1 cellular context compared by ENCODE assay signal in genomic region chr2:54557601-54558187, GRCh38.
TF ChIP-seq lines count a peak whose summit lies in the region.

No MANE protein-coding gene starts in this region.

TF ChIP-seq in HepG2, 621 proteins besides CTCF, POLR2A, EP300 and RAD21 (continued from another document and continues in another):
- peak; percentile 58; the same call in 1 of the 2 replicates for TF ChIP-seq SIN3A (IDR thresholded peaks at IDR 0.05; ENCODE audit: borderline replicate concordance, low read depth, low read length)
- TF ChIP-seq ZNF619 (CRISPR knock-in tag; IDR thresholded peaks at IDR 0.05) = no peak
- TF ChIP-seq ZNF609 (CRISPR knock-in tag; IDR thresholded peaks at IDR 0.05; ENCODE audit: borderline replicate concordance) = peak; percentile 73
- no peak for TF ChIP-seq ZNF746 (CRISPR knock-in tag; IDR thresholded peaks at IDR 0.05)
- no peak; the same call in 1 of the 2 replicates for TF ChIP-seq ARNTL (CRISPR knock-in tag; IDR thresholded peaks at IDR 0.05)
- TF ChIP-seq RCOR2 (CRISPR knock-in tag; IDR thresholded peaks at IDR 0.05) = 0 out of 2 replicates have a peak, but pooled peaks have one; percentile 51
- peak; percentile 71 for TF ChIP-seq ZBTB20 (CRISPR knock-in tag; IDR thresholded peaks at IDR 0.05; ENCODE audit: borderline replicate concordance, low read depth)
- TF ChIP-seq HNRNPK (IDR thresholded peaks at IDR 0.05; ENCODE audit: low read depth, low read length, poor library complexity, severe bottlenecking) = peak; percentile 54
- no peak for TF ChIP-seq GPBP1L1 (CRISPR knock-in tag; IDR thresholded peaks at IDR 0.05)
- no peak for TF ChIP-seq ZNF562 (CRISPR knock-in tag; IDR thresholded peaks at IDR 0.05; ENCODE audit: borderline replicate concordance)
- peak; percentile 24; the same call in 1 of the 2 replicates for TF ChIP-seq ZKSCAN5 (CRISPR knock-in tag; IDR thresholded peaks at IDR 0.05)
- TF ChIP-seq NFIB (CRISPR knock-in tag; IDR thresholded peaks at IDR 0.05; ENCODE audit: borderline replicate concordance) = no peak
- TF ChIP-seq KIAA2018 (CRISPR knock-in tag; IDR thresholded peaks at IDR 0.05; ENCODE audit: borderline replicate concordance) = no peak
- TF ChIP-seq PATZ1 (CRISPR knock-in tag; IDR thresholded peaks at IDR 0.05) = no peak
- no peak for TF ChIP-seq MTA3 (CRISPR knock-in tag; IDR thresholded peaks at IDR 0.05)
- 0 out of 2 replicates have a peak, but pooled peaks have one; percentile 39 for TF ChIP-seq RELA (CRISPR knock-in tag; IDR thresholded peaks at IDR 0.05)
- TF ChIP-seq SCMH1 (CRISPR knock-in tag; IDR thresholded peaks at IDR 0.05; ENCODE audit: borderline replicate concordance) = no peak
- no peak for TF ChIP-seq NONO (IDR thresholded peaks at IDR 0.05)
- peak; percentile 30; the same call in 1 of the 2 replicates for TF ChIP-seq NONO (CRISPR knock-in tag; conservative IDR thresholded peaks at IDR 0.05)
- peak; percentile 66 for TF ChIP-seq ZNF557 (CRISPR knock-in tag; IDR thresholded peaks at IDR 0.05)
- TF ChIP-seq HOXA7 (CRISPR knock-in tag; IDR thresholded peaks at IDR 0.05) = no peak
- no peak; the same call in 1 of the 2 replicates for TF ChIP-seq ARID3A (IDR thresholded peaks at IDR 0.05; ENCODE audit: low read depth, low read length)
- no peak for TF ChIP-seq HCFC1 (IDR thresholded peaks at IDR 0.05; ENCODE audit: low read depth, low read length)
- no peak for TF ChIP-seq HNRNPH1 (optimal IDR thresholded peaks at IDR 0.05; ENCODE audit: low read depth, low read length)
- TF ChIP-seq JUNB (CRISPR knock-in tag; IDR thresholded peaks at IDR 0.05; ENCODE audit: borderline replicate concordance) = no peak
- TF ChIP-seq CBX5 (CRISPR knock-in tag; IDR thresholded peaks at IDR 0.05; ENCODE audit: borderline replicate concordance) = peak; percentile 72; the same call in 1 of the 2 replicates
- TF ChIP-seq SMC3 (IDR thresholded peaks at IDR 0.05; ENCODE audit: low read length) = 0 out of 2 replicates have a peak, but pooled peaks have one; percentile 25
- peak; percentile 64; the same call in 1 of the 2 replicates for TF ChIP-seq ERF (CRISPR knock-in tag; IDR thresholded peaks at IDR 0.05)
- no peak for TF ChIP-seq IKZF1 (IDR thresholded peaks at IDR 0.05)
- no peak for TF ChIP-seq BRCA1 (CRISPR knock-in tag; IDR thresholded peaks at IDR 0.05)
- peak; percentile 58 for TF ChIP-seq FOXC1 (CRISPR knock-in tag; IDR thresholded peaks at IDR 0.05; ENCODE audit: borderline replicate concordance)
- TF ChIP-seq ZNF225 (CRISPR knock-in tag; IDR thresholded peaks at IDR 0.05) = no peak
- no peak for TF ChIP-seq SP2 (CRISPR knock-in tag; IDR thresholded peaks at IDR 0.05)
- TF ChIP-seq ZBTB34 (CRISPR knock-in tag; IDR thresholded peaks at IDR 0.05) = 0 out of 2 replicates have a peak, but pooled peaks have one; percentile 18
- no peak for TF ChIP-seq NR1H2 (CRISPR knock-in tag; IDR thresholded peaks at IDR 0.05; ENCODE audit: borderline replicate concordance, low read depth)
- TF ChIP-seq MIER2 (CRISPR knock-in tag; IDR thresholded peaks at IDR 0.05) = no peak
